Comparison of ENCODE assay signal across 29 cellular contexts in the genomic region with DNA sequence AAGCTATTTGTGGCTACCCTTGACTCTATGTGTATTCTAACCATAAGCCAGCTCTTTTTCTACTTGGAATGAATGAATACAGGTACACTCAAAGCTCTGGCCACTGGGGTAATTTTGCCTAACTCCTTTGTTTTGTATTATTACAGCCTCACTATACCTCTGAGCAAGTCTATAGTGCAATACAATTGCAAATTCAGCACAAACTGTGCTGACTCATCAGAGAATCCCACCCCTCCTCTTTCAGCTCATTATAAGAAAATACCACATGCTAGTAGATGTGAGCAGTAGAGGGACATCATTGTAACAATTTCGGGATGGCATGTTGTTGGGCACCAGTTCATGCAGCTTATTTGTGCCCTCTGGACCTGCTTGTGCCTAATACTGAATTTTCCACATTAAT.
"Had no signal": no experiment of that assay in that cellular context is flagged by ENCODE, and none has a peak within 500 bp of the region (broad histone marks: within the 10 kb centered on the region; RNA-seq: fewer than 3 reads in every experiment).

No MANE protein-coding gene starts in this region.

- H3K27ac ChIP-seq: colonic mucosa, coronary artery, dorsolateral prefrontal cortex, epithelial cell of prostate, esophagus muscularis mucosa, esophagus squamous epithelium, foreskin keratinocyte, gastrocnemius medialis, gastroesophageal sphincter, heart left ventricle, heart right ventricle had no signal

- H3K4me3 ChIP-seq: colonic mucosa, coronary artery, dorsolateral prefrontal cortex, esophagus muscularis mucosa, esophagus squamous epithelium, gastrocnemius medialis, gastroesophageal sphincter, heart left ventricle, heart right ventricle had no signal

- H3K4me3 Mint-ChIP-seq: dendritic cell treated with granulocyte-macrophage colony-stimulating factor and Interleukin-4, amounts not matched to agents 40 ng/mL and 50 ng/mL, for 4 days; effector memory CD8-positive, alpha-beta T cell; endodermal cell had no signal

- H3K27me3 ChIP-seq: colonic mucosa, dorsolateral prefrontal cortex, esophagus muscularis mucosa, esophagus squamous epithelium, foreskin keratinocyte, gastrocnemius medialis, gastroesophageal sphincter, heart left ventricle, heart right ventricle had no signal

- DNase-seq: colonic mucosa; cortex of kidney; dermis blood vessel endothelial cell; dorsolateral prefrontal cortex; effector CD4-positive, alpha-beta T cell; effector CD8-positive, alpha-beta T cell; effector memory CD4-positive, alpha-beta T cell; effector memory CD8-positive, alpha-beta T cell; endodermal cell; erythroblast; esophagus squamous epithelium; foreskin fibroblast; foreskin melanocyte; gastrocnemius medialis; glutamatergic neuron; head of caudate nucleus; heart left ventricle; heart right ventricle had no signal

- H3K27me3 Mint-ChIP-seq: dendritic cell treated with granulocyte-macrophage colony-stimulating factor and Interleukin-4, amounts not matched to agents 40 ng/mL and 50 ng/mL, for 4 days; effector memory CD8-positive, alpha-beta T cell had no signal

- H3K9me3 ChIP-seq: colonic mucosa, esophagus muscularis mucosa, esophagus squamous epithelium, gastrocnemius medialis, gastroesophageal sphincter had no signal

- FAIRE-seq: colon, endometrium, endothelial cell of umbilical vein, frontal cortex had no signal

- ATAC-seq: effector memory CD8-positive, alpha-beta T cell; esophagus mucosa; gastrocnemius medialis; gastroesophageal sphincter; heart left ventricle; heart right ventricle had no signal

- H3K36me3 ChIP-seq: colonic mucosa, esophagus muscularis mucosa, esophagus squamous epithelium, gastrocnemius medialis, gastroesophageal sphincter, heart left ventricle, heart right ventricle had no signal

- H3K4me1 ChIP-seq: colonic mucosa, esophagus muscularis mucosa, esophagus squamous epithelium, foreskin keratinocyte, gastrocnemius medialis, gastroesophageal sphincter, heart left ventricle, heart right ventricle had no signal

- H3K27ac Mint-ChIP-seq: dendritic cell treated with granulocyte-macrophage colony-stimulating factor and Interleukin-4, amounts not matched to agents 40 ng/mL and 50 ng/mL, for 4 days; effector memory CD8-positive, alpha-beta T cell; endodermal cell had no signal
